ENCODE assay signal across 15 cellular contexts in the genomic region with DNA sequence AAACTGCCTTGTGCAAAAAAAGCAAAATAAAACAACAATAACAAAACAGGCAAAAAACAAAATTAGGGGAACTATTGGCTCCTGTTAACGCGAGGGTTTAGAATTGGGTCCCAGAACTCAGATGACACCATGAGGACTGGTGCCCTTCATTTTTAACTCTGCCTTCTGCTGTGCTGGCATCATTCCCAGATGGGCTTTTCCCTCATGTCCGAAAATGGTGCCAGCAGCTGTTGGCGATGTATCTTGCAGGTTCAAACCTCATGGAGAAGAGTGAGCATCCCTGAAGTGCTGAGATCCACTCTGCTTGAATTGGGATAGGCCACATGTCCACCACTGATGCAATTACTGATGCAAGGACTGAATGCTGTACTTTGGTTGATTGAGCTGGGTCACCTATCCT.
A peak's percentile ranks its signal among the peaks of the same experiment; 100 is the strongest.
DNase-seq lines count a peak whose midpoint lies in the region; ATAC-seq and TF ChIP-seq lines count a peak whose summit lies in the region.
"Had no signal": no experiment of that assay in that cellular context is flagged by ENCODE, and none has a peak within 500 bp of the region (broad histone marks: within the 10 kb centered on the region; RNA-seq: fewer than 3 reads in every experiment).

No MANE protein-coding gene starts in this region.

- intact Hi-C loops in left ventricle myocardium superior (cut with micrococcal nuclease): no loop called here
- intact Hi-C loops in Right ventricle myocardium inferior (cut with DNase I): no loop called here
- intact Hi-C loops in aorta (cut with DNase I): no loop called here

- TF ChIP-seq POLR2A in upper lobe of left lung (IDR thresholded peaks at IDR 0.05): no peak

- H3K36me3 ChIP-seq in aorta (ENCODE audit: control insufficient read depth in 1 of 2, insufficient read depth in 2 of 2, low read length in 1 of 2) (no peaks in the 10 kb centered on the region), upper lobe of left lung (no peaks in the 10 kb centered on the region)

- no peaks in the 10 kb centered on the region for H3K9me3 ChIP-seq in aorta (ENCODE audit: control insufficient read depth, low read length)
- no peaks in the 10 kb centered on the region for H3K9me3 ChIP-seq in upper lobe of left lung

- H3K27me3 ChIP-seq in aorta (ENCODE audit: control insufficient read depth in 1 of 2, insufficient read depth in 2 of 2, low read length in 1 of 2): no peaks in the 10 kb centered on the region
- H3K27me3 ChIP-seq in upper lobe of left lung: no peaks in the 10 kb centered on the region

- no peak overlapping the region for H3K4me3 ChIP-seq in aorta (ENCODE audit: low read length in 2 of 2)
- H3K4me3 ChIP-seq in upper lobe of left lung: no peak overlapping the region

- H3K27ac ChIP-seq in aorta (ENCODE audit: low read depth in 1 of 2, low read length in 2 of 2) (no peak overlapping the region), upper lobe of left lung (no peak overlapping the region)
- H3K27ac ChIP-seq: RWPE1 had no signal

- peak; percentile 12 for ATAC-seq in left ventricle myocardium superior
- ATAC-seq in Right ventricle myocardium inferior: no peak
- ATAC-seq in aorta (ENCODE audit: low FRiP score): peak; percentile 37
- no peak for ATAC-seq in GM21576 (IDR thresholded peaks at IDR 0.05; ENCODE audit: unreplicated experiment)
- ATAC-seq in upper lobe of left lung (ENCODE audit: low FRiP score in 2 of 2): no peak
- ATAC-seq: HCT116, T-cell had no signal

- H3K4me1 ChIP-seq in aorta (ENCODE audit: control insufficient read depth in 1 of 2, insufficient read depth in 2 of 2, low read length in 2 of 2) (no peaks in the 10 kb centered on the region), upper lobe of left lung (peaks cover 0 to 4% (median 0%) of the 10 kb centered on the region in 4 donors)

- DNase-seq in left ventricle myocardium superior: no peak
- DNase-seq in Right ventricle myocardium inferior (ENCODE audit: missing footprints): no peak
- DNase-seq in NCI-H446 treated with DMSO at 0.1 percent for 48 hours (lab: John Stamatoyannopoulos, UW): peak; percentile 93
- DNase-seq in SHP77 treated with DMSO at 0.1 percent for 48 hours (lab: John Stamatoyannopoulos, UW): peak; percentile 11
- no peak for DNase-seq in aorta
- DNase-seq in COR-L47 (lab: John Stamatoyannopoulos, UW): no peak
- DNase-seq in upper lobe of left lung: no peak
- DNase-seq: DMS53, NCI-H1436 treated with DMSO at 0.1 percent for 48 hours, NCI-H2227 treated with DMSO at 0.1 percent for 48 hours, NCI-H748 treated with DMSO at 0.1 percent for 48 hours, T-cell had no signal

- TF ChIP-seq EP300 in upper lobe of left lung (IDR thresholded peaks at IDR 0.05): no peak

- 63 to 64% methylated on average over 4 of the region's 4 CpGs for WGBS in aorta, 2 donors
- WGBS in upper lobe of left lung, 2 donors: 79 to 81% methylated on average over 2 to 4 of the region's 4 CpGs

- TF ChIP-seq CTCF in upper lobe of left lung (IDR thresholded peaks at IDR 0.05): no peak

Comparison
In these comparisons a context has a peak if more than half of its experiments do, and no peak if none do; other contexts are left out.
1. ATAC-seq: peak in left ventricle myocardium superior (single experiment) and aorta (single experiment); none in Right ventricle myocardium inferior (single experiment), GM21576 (single experiment) and upper lobe of left lung (0 of 2).
2. DNase-seq: peak in NCI-H446 treated with DMSO at 0.1 percent for 48 hours (single experiment) and SHP77 treated with DMSO at 0.1 percent for 48 hours (single experiment); none in left ventricle myocardium superior (single experiment), Right ventricle myocardium inferior (single experiment), aorta (0 of 2), COR-L47 (single experiment) and upper lobe of left lung (0 of 2).